ENCODE assay signal across 40 cellular contexts in genomic region chr7:123796568-123796967, GRCh38. TPM values are rescaled to one million over a fixed set of nuclear protein-coding genes. Genes with fewer than 3 reads are reported as not detected.
"Had no signal": no experiment of that assay in that cellular context is flagged by ENCODE, and none has a peak within 500 bp of the region (broad histone marks: within the 10 kb centered on the region; RNA-seq: fewer than 3 reads in every experiment).

No MANE protein-coding gene starts in this region.

- H3K36me3 ChIP-seq: ascending aorta, cardiac muscle cell had no signal

- FAIRE-seq: bronchial epithelial cell, TTC549 had no signal

- H3K27me3 ChIP-seq: ascending aorta, cardiac muscle cell had no signal

- H3K4me1 Mint-ChIP-seq: activated B cell treated with CpG ODN at 0.5 μM for 24 hours; activated naive CD4-positive, alpha-beta T cell treated with anti-CD3 and anti-CD28 coated beads, Interleukin-2, amount 50 U/mL, for 24 hours; activated naive CD8-positive, alpha-beta T cell treated with anti-CD3 and anti-CD28 coated beads, Interleukin-2, amount 50 U/mL, for 24 hours; activated T-helper 17 cell treated with anti-CD3 and anti-CD28 coated beads, Interleukin-2, amount 50 U/mL, for 72 hours; central memory CD8-positive, alpha-beta T cell had no signal

- H3K4me3 ChIP-seq: ascending aorta, cardiac muscle cell had no signal

- DNase-seq: activated B cell treated with CpG ODN at 0.5 μM for 24 hours; activated CD4-positive, alpha-beta memory T cell treated with anti-CD3 and anti-CD28 coated beads for 36 hours; activated CD4-positive, alpha-beta T cell treated with anti-CD3 and anti-CD28 coated beads for 4 hours; activated CD4-positive, alpha-beta T cell treated with anti-CD3 and anti-CD28 coated beads, Interleukin-2, amount 10 ng/mL, durations not matched to agents 24 days and 14 days; activated CD4-positive, alpha-beta T cell treated with anti-CD3 and anti-CD28 coated beads, Interleukin-2, amount 50 U/mL, for 1 hour; activated CD4-positive, alpha-beta T cell treated with anti-CD3 and anti-CD28 coated beads, Interleukin-2, amount 50 U/mL, for 4 hours; activated CD4-positive, CD25-positive, alpha-beta regulatory T cell treated with anti-CD3 and anti-CD28 coated beads, Interleukin-2, amount 50 U/mL, for 72 hours; activated CD8-positive, alpha-beta memory T cell treated with anti-CD3 and anti-CD28 coated beads, Interleukin-2, amount 50 U/mL, for 4 hours; activated CD8-positive, alpha-beta T cell treated with anti-CD3 and anti-CD28 coated beads for 36 hours; activated effector memory CD4-positive, alpha-beta T cell treated with anti-CD3 and anti-CD28 coated beads, Interleukin-2, amount 50 U/mL, for 16 hours; activated gamma-delta T cell treated with Interleukin-2 at 50 U/mL for 16 hours; activated naive CD4-positive, alpha-beta T cell; activated naive CD4-positive, alpha-beta T cell treated with anti-CD3 and anti-CD28 coated beads for 36 hours; activated naive CD8-positive, alpha-beta T cell treated with anti-CD3 and anti-CD28 coated beads, Interleukin-2, amount 10 ng/mL, durations not matched to agents 7 days and 5 days; activated naive CD8-positive, alpha-beta T cell treated with anti-CD3 and anti-CD28 coated beads, Interleukin-2, amount 50 U/mL, for 24 hours; activated T-cell treated with anti-CD3 and anti-CD28 coated beads for 4 hours; activated T-cell treated with anti-CD3 and anti-CD28 coated beads, Interleukin-2, amount 50 U/mL, for 1 hour; activated T-cell treated with anti-CD3 and anti-CD28 coated beads, Interleukin-2, amount 50 U/mL, for 4 hours; activated T-cell treated with anti-CD3 and anti-CD28 coated beads, Interleukin-2, amount 50 U/mL, for 72 hours; amygdala; anterior cingulate cortex; caudate nucleus; T-helper 1 cell; T-helper 2 cell; T-helper 9 cell had no signal

- ATAC-seq: activated CD8-positive, alpha-beta T cell treated with anti-CD3 and anti-CD28 coated beads for 36 hours; activated naive CD8-positive, alpha-beta T cell treated with anti-CD3 and anti-CD28 coated beads, Interleukin-2, amount 50 U/mL, for 24 hours; activated T-cell treated with anti-CD3 and anti-CD28 coated beads, Interleukin-2, amount 50 U/mL, for 4 hours; activated T-cell treated with anti-CD3 and anti-CD28 coated beads, Interleukin-2, amount 50 U/mL, for 72 hours; activated T-helper 17 cell treated with anti-CD3 and anti-CD28 coated beads, Interleukin-2, amount 50 U/mL, for 72 hours had no signal

- H3K4me1 ChIP-seq: ascending aorta had no signal

- H3K36me3 Mint-ChIP-seq: activated CD4-positive, alpha-beta memory T cell treated with anti-CD3 and anti-CD28 coated beads for 36 hours; activated naive CD4-positive, alpha-beta T cell treated with anti-CD3 and anti-CD28 coated beads, Interleukin-2, amount 50 U/mL, for 24 hours; activated naive CD8-positive, alpha-beta T cell; activated naive CD8-positive, alpha-beta T cell treated with anti-CD3 and anti-CD28 coated beads, Interleukin-2, amount 10 ng/mL, durations not matched to agents 7 days and 5 days; brain had no signal

- H3K27ac Mint-ChIP-seq: activated B cell treated with CpG ODN at 0.5 μM for 24 hours; activated CD4-positive, alpha-beta memory T cell treated with anti-CD3 and anti-CD28 coated beads for 36 hours; activated CD4-positive, alpha-beta T cell treated with anti-CD3 and anti-CD28 coated beads, Interleukin-2, amount 10 ng/mL, durations not matched to agents 24 days and 14 days; activated CD8-positive, alpha-beta T cell treated with anti-CD3 and anti-CD28 coated beads for 36 hours; activated naive CD4-positive, alpha-beta T cell treated with anti-CD3 and anti-CD28 coated beads for 36 hours; activated naive CD4-positive, alpha-beta T cell treated with anti-CD3 and anti-CD28 coated beads, Interleukin-2, amount 50 U/mL, for 24 hours; activated naive CD8-positive, alpha-beta T cell; activated naive CD8-positive, alpha-beta T cell treated with anti-CD3 and anti-CD28 coated beads, Interleukin-2, amount 10 ng/mL, durations not matched to agents 7 days and 5 days; activated naive CD8-positive, alpha-beta T cell treated with anti-CD3 and anti-CD28 coated beads, Interleukin-2, amount 50 U/mL, for 24 hours; activated T-cell treated with anti-CD3 and anti-CD28 coated beads, Interleukin-2, amount 50 U/mL, for 72 hours; activated T-helper 1 cell treated with anti-CD3 and anti-CD28 coated beads, Interleukin-12 subunit alpha, Interleukin-12 subunit beta, Interleukin-2, Interleukin-4 antibody, amounts not matched to agents 30 ng/mL and 10 ng/mL and 1 ng/mL, durations not matched to agents 14 hours and 24 hours and 36 hours; activated T-helper 17 cell treated with anti-CD3 and anti-CD28 coated beads, Interleukin-2, amount 50 U/mL, for 72 hours; brain; T-helper 1 cell treated with Interleukin-12 subunit alpha and Interleukin-12 subunit beta and Interleukin-4 antibody, amounts not matched to agents 30 μg/mL and 1 μg/mL, for 36 hours; T-helper 2 cell treated with Interferon-gamma antibody and Interleukin-4, amounts not matched to agents 5 μg/mL and 100 μg/mL, for 36 hours had no signal

- H3K27me3 Mint-ChIP-seq: activated B cell treated with CpG ODN at 0.5 μM for 24 hours; activated CD4-positive, alpha-beta T cell treated with anti-CD3 and anti-CD28 coated beads, Interleukin-2, amount 10 ng/mL, durations not matched to agents 24 days and 14 days; activated CD8-positive, alpha-beta T cell treated with anti-CD3 and anti-CD28 coated beads for 36 hours; activated naive CD4-positive, alpha-beta T cell treated with anti-CD3 and anti-CD28 coated beads, Interleukin-2, amount 50 U/mL, for 24 hours; activated naive CD8-positive, alpha-beta T cell; activated naive CD8-positive, alpha-beta T cell treated with anti-CD3 and anti-CD28 coated beads, Interleukin-2, amount 10 ng/mL, durations not matched to agents 7 days and 5 days; activated naive CD8-positive, alpha-beta T cell treated with anti-CD3 and anti-CD28 coated beads, Interleukin-2, amount 50 U/mL, for 24 hours; activated T-helper 17 cell treated with anti-CD3 and anti-CD28 coated beads, Interleukin-2, amount 50 U/mL, for 72 hours; central memory CD8-positive, alpha-beta T cell had no signal

- H3K9me3 Mint-ChIP-seq: activated B cell treated with CpG ODN at 0.5 μM for 24 hours; activated CD4-positive, alpha-beta memory T cell treated with anti-CD3 and anti-CD28 coated beads for 36 hours; activated CD8-positive, alpha-beta T cell treated with anti-CD3 and anti-CD28 coated beads for 36 hours; activated naive CD4-positive, alpha-beta T cell treated with anti-CD3 and anti-CD28 coated beads for 36 hours; activated naive CD4-positive, alpha-beta T cell treated with anti-CD3 and anti-CD28 coated beads, Interleukin-2, amount 50 U/mL, for 24 hours; activated naive CD8-positive, alpha-beta T cell treated with anti-CD3 and anti-CD28 coated beads, Interleukin-2, amount 10 ng/mL, durations not matched to agents 7 days and 5 days; activated naive CD8-positive, alpha-beta T cell treated with anti-CD3 and anti-CD28 coated beads, Interleukin-2, amount 50 U/mL, for 24 hours; activated T-cell treated with anti-CD3 and anti-CD28 coated beads, Interleukin-2, amount 50 U/mL, for 4 hours; activated T-cell treated with anti-CD3 and anti-CD28 coated beads, Interleukin-2, amount 50 U/mL, for 72 hours; activated T-helper 1 cell treated with anti-CD3 and anti-CD28 coated beads, Interleukin-12 subunit alpha, Interleukin-12 subunit beta, Interleukin-2, Interleukin-4 antibody, amounts not matched to agents 30 ng/mL and 10 ng/mL and 1 ng/mL, durations not matched to agents 14 hours and 24 hours and 36 hours; activated T-helper 17 cell treated with anti-CD3 and anti-CD28 coated beads, Interleukin-2, amount 50 U/mL, for 72 hours; central memory CD8-positive, alpha-beta T cell; T-helper 1 cell treated with Interleukin-12 subunit alpha and Interleukin-12 subunit beta and Interleukin-4 antibody, amounts not matched to agents 30 μg/mL and 1 μg/mL, for 36 hours; T-helper 2 cell treated with Interferon-gamma antibody and Interleukin-4, amounts not matched to agents 5 μg/mL and 100 μg/mL, for 36 hours had no signal

- H3K9me3 ChIP-seq: ascending aorta had no signal

- H3K27ac ChIP-seq: ascending aorta, cardiac muscle cell had no signal

- H3K4me3 Mint-ChIP-seq: activated B cell treated with CpG ODN at 0.5 μM for 24 hours; activated CD4-positive, alpha-beta memory T cell treated with anti-CD3 and anti-CD28 coated beads for 36 hours; activated CD4-positive, alpha-beta T cell treated with anti-CD3 and anti-CD28 coated beads, Interleukin-2, amount 10 ng/mL, durations not matched to agents 24 days and 14 days; activated CD8-positive, alpha-beta T cell treated with anti-CD3 and anti-CD28 coated beads for 36 hours; activated naive CD4-positive, alpha-beta T cell treated with anti-CD3 and anti-CD28 coated beads for 36 hours; activated naive CD4-positive, alpha-beta T cell treated with anti-CD3 and anti-CD28 coated beads, Interleukin-2, amount 50 U/mL, for 24 hours; activated naive CD8-positive, alpha-beta T cell; activated naive CD8-positive, alpha-beta T cell treated with anti-CD3 and anti-CD28 coated beads, Interleukin-2, amount 10 ng/mL, durations not matched to agents 7 days and 5 days; activated naive CD8-positive, alpha-beta T cell treated with anti-CD3 and anti-CD28 coated beads, Interleukin-2, amount 50 U/mL, for 24 hours; activated T-cell treated with anti-CD3 and anti-CD28 coated beads, Interleukin-2, amount 50 U/mL, for 4 hours; activated T-cell treated with anti-CD3 and anti-CD28 coated beads, Interleukin-2, amount 50 U/mL, for 72 hours; activated T-helper 1 cell treated with anti-CD3 and anti-CD28 coated beads, Interleukin-12 subunit alpha, Interleukin-12 subunit beta, Interleukin-2, Interleukin-4 antibody, amounts not matched to agents 30 ng/mL and 10 ng/mL and 1 ng/mL, durations not matched to agents 14 hours and 24 hours and 36 hours; activated T-helper 17 cell treated with anti-CD3 and anti-CD28 coated beads, Interleukin-2, amount 50 U/mL, for 72 hours; brain; central memory CD8-positive, alpha-beta T cell; T-helper 1 cell treated with Interleukin-12 subunit alpha and Interleukin-12 subunit beta and Interleukin-4 antibody, amounts not matched to agents 30 μg/mL and 1 μg/mL, for 36 hours; T-helper 2 cell treated with Interferon-gamma antibody and Interleukin-4, amounts not matched to agents 5 μg/mL and 100 μg/mL, for 36 hours had no signal

RNA-seq across cellular contexts. Expression of gene HYAL4, which starts 48.4 kb away (rescaled TPM):
- total RNA-seq: activated B cell treated with CpG ODN at 0.5 μM for 24 hours; activated CD4-positive, alpha-beta T cell treated with anti-CD3 and anti-CD28 coated beads, Interleukin-2, amount 10 ng/mL, durations not matched to agents 24 days and 14 days; activated CD8-positive, alpha-beta memory T cell treated with anti-CD3 and anti-CD28 coated beads for 36 hours; activated CD8-positive, alpha-beta T cell treated with anti-CD3 and anti-CD28 coated beads for 36 hours; activated naive CD4-positive, alpha-beta T cell treated with anti-CD3 and anti-CD28 coated beads for 36 hours; activated naive CD8-positive, alpha-beta T cell treated with anti-CD3 and anti-CD28 coated beads, Interleukin-2, amount 10 ng/mL, durations not matched to agents 7 days and 5 days; activated T-cell treated with anti-CD3 and anti-CD28 coated beads, Interleukin-2, amount 50 U/mL, for 4 hours; activated T-helper 1 cell treated with anti-CD3 and anti-CD28 coated beads, Interleukin-12 subunit alpha, Interleukin-12 subunit beta, Interleukin-2, Interleukin-4 antibody, amounts not matched to agents 30 ng/mL and 10 ng/mL and 1 ng/mL, durations not matched to agents 14 hours and 24 hours and 36 hours; activated T-helper 17 cell treated with anti-CD3 and anti-CD28 coated beads, Interleukin-2, amount 50 U/mL, for 72 hours; ascending aorta; cardiac muscle cell; cerebellum had no signal
- polyA plus RNA-seq: adipose tissue, cardiac muscle cell had no signal
